In the genomic region with DNA sequence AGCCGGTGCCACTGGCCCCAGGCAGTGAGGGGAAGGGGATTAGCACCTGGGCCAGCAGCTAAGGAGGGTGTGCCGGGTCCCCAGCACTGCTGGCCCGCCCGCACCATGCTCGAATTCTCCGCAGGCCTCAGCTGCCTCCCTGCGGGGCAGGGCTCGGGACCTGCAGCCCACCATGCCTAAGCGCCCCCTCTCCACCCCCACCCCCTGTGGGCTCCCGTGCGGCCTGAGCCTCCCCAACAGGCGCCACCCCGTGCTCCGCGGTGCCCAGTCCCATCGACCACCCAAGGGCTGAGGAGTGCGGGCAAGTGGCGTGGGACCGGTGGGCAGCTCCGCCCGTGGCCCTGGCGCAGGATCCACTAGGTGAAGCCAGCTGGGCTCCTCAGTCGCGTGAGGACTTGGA, we compare ENCODE assay signal across 18 cellular contexts.
A peak's percentile ranks its signal among the peaks of the same experiment; 100 is the strongest.
DNase-seq lines count a peak whose midpoint lies in the region; ATAC-seq and TF ChIP-seq lines count a peak whose summit lies in the region.
"Had no signal": no experiment of that assay in that cellular context is flagged by ENCODE, and none has a peak within 500 bp of the region (broad histone marks: within the 10 kb centered on the region; RNA-seq: fewer than 3 reads in every experiment).

No MANE protein-coding gene starts in this region.

- no peaks in the 10 kb centered on the region for H3K9me3 ChIP-seq in upper lobe of right lung
- H3K9me3 ChIP-seq: A549, Caco-2 had no signal

- H3K27me3 Mint-ChIP-seq in natural killer cell treated with Interleukin-12 subunit alpha and Interleukin-12 subunit beta and Interleukin-15 and Interleukin-18, amount 100 ng/mL, for 72 hours = peaks cover 3 to 18% of the 10 kb centered on the region in 2 donors
- H3K27me3 Mint-ChIP-seq in natural killer cell (ENCODE audit: low read depth in 2 of 2) = peaks cover 0 to 7% of the 10 kb centered on the region in 2 donors
- peaks cover 2% of the 10 kb centered on the region for H3K27me3 Mint-ChIP-seq in nephron progenitor cell (ENCODE audit: low read depth, poor library complexity)
- H3K27me3 Mint-ChIP-seq: CD4-positive, alpha-beta T cell had no signal

- peaks cover 0 to 5% of the 10 kb centered on the region in 2 donors for H3K4me1 Mint-ChIP-seq in natural killer cell treated with Interleukin-12 subunit alpha and Interleukin-12 subunit beta and Interleukin-15 and Interleukin-18, amount 100 ng/mL, for 72 hours (ENCODE audit: low read depth in 2 of 2)
- peaks cover 0 to 5% of the 10 kb centered on the region in 2 donors for H3K4me1 Mint-ChIP-seq in natural killer cell
- H3K4me1 Mint-ChIP-seq in nephron progenitor cell = peaks cover 27% of the 10 kb centered on the region
- H3K4me1 Mint-ChIP-seq: B cell had no signal

- no peaks in the 10 kb centered on the region for H3K4me1 ChIP-seq in upper lobe of right lung
- H3K4me1 ChIP-seq: A549 had no signal

- peak; percentile 14 to 40 for ATAC-seq in natural killer cell treated with Interleukin-12 subunit alpha and Interleukin-12 subunit beta and Interleukin-15 and Interleukin-18, amount 100 ng/mL, for 72 hours
- ATAC-seq in natural killer cell = no peak
- peak; percentile 22 for ATAC-seq in upper lobe of right lung
- ATAC-seq: A549; CD8-positive, alpha-beta T cell had no signal

- DNase-seq in natural killer cell treated with Interleukin-12 subunit alpha and Interleukin-12 subunit beta and Interleukin-15 and Interleukin-18, amount 100 ng/mL, for 72 hours (ENCODE audit: low spot score) = no peak
- DNase-seq in natural killer cell = no peak
- peak; percentile 35 for DNase-seq in islet precursor cell
- no peak for DNase-seq in upper lobe of right lung
- no peak for DNase-seq in SIG-M5 treated with dmso at 0.1 percent for 504 hours (lab: John Stamatoyannopoulos, UW; ENCODE audit: unreplicated experiment)
- DNase-seq in nephron progenitor cell = no peak
- DNase-seq: AML-193; Caco-2; Calu3; CD4-positive, alpha-beta T cell; CD8-positive, alpha-beta T cell; DMS79 treated with DMSO at 0.1 percent for 48 hours; GF-D8 had no signal

- H3K4me3 ChIP-seq in upper lobe of right lung = no peak overlapping the region
- H3K4me3 ChIP-seq: A549; BLaER1 treated with 17β-estradiol and CSF1 and Interleukin-3, amounts not matched to agents 10 nM and 100 nM had no signal

- H3K36me3 Mint-ChIP-seq in natural killer cell treated with Interleukin-12 subunit alpha and Interleukin-12 subunit beta and Interleukin-15 and Interleukin-18, amount 100 ng/mL, for 72 hours = no peaks in the 10 kb centered on the region
- no peaks in the 10 kb centered on the region for H3K36me3 Mint-ChIP-seq in natural killer cell
- H3K36me3 Mint-ChIP-seq in nephron progenitor cell (ENCODE audit: low read depth) = peaks cover 5% of the 10 kb centered on the region
- H3K36me3 Mint-ChIP-seq: CD8-positive, alpha-beta T cell had no signal

- H3K27ac ChIP-seq in upper lobe of right lung = no peak overlapping the region
- H3K27ac ChIP-seq: 22Rv1; A549; BLaER1 treated with 17β-estradiol and CSF1 and Interleukin-3, amounts not matched to agents 10 nM and 100 nM; C4-2B had no signal

- TF ChIP-seq CTCF in natural killer cell (IDR thresholded peaks at IDR 0.05) (no peak), upper lobe of right lung (IDR thresholded peaks at IDR 0.05) (no peak), nephron progenitor cell (IDR thresholded peaks at IDR 0.05) (no peak)

- no peak overlapping the region for H3K27ac Mint-ChIP-seq in natural killer cell treated with Interleukin-12 subunit alpha and Interleukin-12 subunit beta and Interleukin-15 and Interleukin-18, amount 100 ng/mL, for 72 hours
- H3K27ac Mint-ChIP-seq in natural killer cell (no peak overlapping the region), nephron progenitor cell (no peak overlapping the region)
- H3K27ac Mint-ChIP-seq: B cell; CD4-positive, alpha-beta T cell; CD8-positive, alpha-beta T cell had no signal

- H3K36me3 ChIP-seq in upper lobe of right lung = no peaks in the 10 kb centered on the region
- H3K36me3 ChIP-seq: BLaER1 treated with 17β-estradiol and CSF1 and Interleukin-3, amounts not matched to agents 10 nM and 100 nM had no signal

- no peak overlapping the region for H3K4me3 Mint-ChIP-seq in natural killer cell treated with Interleukin-12 subunit alpha and Interleukin-12 subunit beta and Interleukin-15 and Interleukin-18, amount 100 ng/mL, for 72 hours
- H3K4me3 Mint-ChIP-seq in natural killer cell = no peak overlapping the region
- no peak overlapping the region for H3K4me3 Mint-ChIP-seq in nephron progenitor cell
- H3K4me3 Mint-ChIP-seq: B cell; CD4-positive, alpha-beta T cell; CD8-positive, alpha-beta T cell had no signal

- intact Hi-C loops in natural killer cell (cut with micrococcal nuclease) (no loop called here), upper lobe of right lung (cut with DNase I) (no loop called here)

- no peaks in the 10 kb centered on the region for H3K27me3 ChIP-seq in upper lobe of right lung
- H3K27me3 ChIP-seq: BLaER1 treated with 17β-estradiol and CSF1 and Interleukin-3, amounts not matched to agents 10 nM and 100 nM had no signal

- H3K9me3 Mint-ChIP-seq in natural killer cell treated with Interleukin-12 subunit alpha and Interleukin-12 subunit beta and Interleukin-15 and Interleukin-18, amount 100 ng/mL, for 72 hours = no peaks in the 10 kb centered on the region
- H3K9me3 Mint-ChIP-seq in natural killer cell (no peaks in the 10 kb centered on the region), nephron progenitor cell (peaks cover 26% of the 10 kb centered on the region)
- H3K9me3 Mint-ChIP-seq: CD4-positive, alpha-beta T cell; CD8-positive, alpha-beta T cell had no signal

Comparison
In these comparisons a context has a peak if more than half of its experiments do, and no peak if none do; other contexts are left out.
1. ATAC-seq: peak in natural killer cell treated with Interleukin-12 subunit alpha and Interleukin-12 subunit beta and Interleukin-15 and Interleukin-18, amount 100 ng/mL, for 72 hours (2 of 2) and upper lobe of right lung (single experiment); none in natural killer cell (0 of 3).